Comparison of ENCODE assay signal across 1 cellular context in the genomic region with DNA sequence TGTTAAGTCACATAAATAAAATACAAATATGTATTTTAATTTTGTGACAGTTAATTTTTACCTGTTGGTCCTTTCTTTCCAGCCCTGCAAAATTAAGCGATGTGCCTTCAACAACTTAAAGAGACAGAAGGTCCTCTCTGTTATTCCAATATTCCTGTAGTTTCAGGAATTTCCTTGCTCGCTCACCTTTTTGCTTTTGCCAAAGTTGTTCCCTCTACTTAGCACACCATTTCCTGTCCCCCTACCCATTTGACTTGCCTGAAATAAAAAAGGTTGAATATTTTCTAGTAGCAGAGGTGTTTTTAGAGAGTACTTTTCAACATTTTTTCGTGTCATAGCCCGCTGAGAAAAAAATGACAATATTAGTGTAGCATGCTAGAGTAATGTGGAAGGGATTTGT.
TF ChIP-seq lines count a peak whose summit lies in the region.

No MANE protein-coding gene starts in this region.

TF ChIP-seq in WTC11, 78 proteins besides CTCF, POLR2A, EP300 and RAD21 (continued from another document):
- TF ChIP-seq ATF2 (CRISPR knock-in tag; IDR thresholded peaks at IDR 0.05; ENCODE audit: borderline replicate concordance, low read depth) (no peak), CBFB (CRISPR knock-in tag; IDR thresholded peaks at IDR 0.05; ENCODE audit: low read depth) (no peak), HMGA2 (CRISPR knock-in tag; IDR thresholded peaks at IDR 0.05) (no peak), CREM (CRISPR knock-in tag; IDR thresholded peaks at IDR 0.05) (no peak), ZNF263 (CRISPR knock-in tag; IDR thresholded peaks at IDR 0.05; ENCODE audit: low read depth) (no peak), ZBTB21 (CRISPR knock-in tag; IDR thresholded peaks at IDR 0.05; ENCODE audit: borderline replicate concordance) (no peak)
- TF ChIP-seq, protein P1, sequence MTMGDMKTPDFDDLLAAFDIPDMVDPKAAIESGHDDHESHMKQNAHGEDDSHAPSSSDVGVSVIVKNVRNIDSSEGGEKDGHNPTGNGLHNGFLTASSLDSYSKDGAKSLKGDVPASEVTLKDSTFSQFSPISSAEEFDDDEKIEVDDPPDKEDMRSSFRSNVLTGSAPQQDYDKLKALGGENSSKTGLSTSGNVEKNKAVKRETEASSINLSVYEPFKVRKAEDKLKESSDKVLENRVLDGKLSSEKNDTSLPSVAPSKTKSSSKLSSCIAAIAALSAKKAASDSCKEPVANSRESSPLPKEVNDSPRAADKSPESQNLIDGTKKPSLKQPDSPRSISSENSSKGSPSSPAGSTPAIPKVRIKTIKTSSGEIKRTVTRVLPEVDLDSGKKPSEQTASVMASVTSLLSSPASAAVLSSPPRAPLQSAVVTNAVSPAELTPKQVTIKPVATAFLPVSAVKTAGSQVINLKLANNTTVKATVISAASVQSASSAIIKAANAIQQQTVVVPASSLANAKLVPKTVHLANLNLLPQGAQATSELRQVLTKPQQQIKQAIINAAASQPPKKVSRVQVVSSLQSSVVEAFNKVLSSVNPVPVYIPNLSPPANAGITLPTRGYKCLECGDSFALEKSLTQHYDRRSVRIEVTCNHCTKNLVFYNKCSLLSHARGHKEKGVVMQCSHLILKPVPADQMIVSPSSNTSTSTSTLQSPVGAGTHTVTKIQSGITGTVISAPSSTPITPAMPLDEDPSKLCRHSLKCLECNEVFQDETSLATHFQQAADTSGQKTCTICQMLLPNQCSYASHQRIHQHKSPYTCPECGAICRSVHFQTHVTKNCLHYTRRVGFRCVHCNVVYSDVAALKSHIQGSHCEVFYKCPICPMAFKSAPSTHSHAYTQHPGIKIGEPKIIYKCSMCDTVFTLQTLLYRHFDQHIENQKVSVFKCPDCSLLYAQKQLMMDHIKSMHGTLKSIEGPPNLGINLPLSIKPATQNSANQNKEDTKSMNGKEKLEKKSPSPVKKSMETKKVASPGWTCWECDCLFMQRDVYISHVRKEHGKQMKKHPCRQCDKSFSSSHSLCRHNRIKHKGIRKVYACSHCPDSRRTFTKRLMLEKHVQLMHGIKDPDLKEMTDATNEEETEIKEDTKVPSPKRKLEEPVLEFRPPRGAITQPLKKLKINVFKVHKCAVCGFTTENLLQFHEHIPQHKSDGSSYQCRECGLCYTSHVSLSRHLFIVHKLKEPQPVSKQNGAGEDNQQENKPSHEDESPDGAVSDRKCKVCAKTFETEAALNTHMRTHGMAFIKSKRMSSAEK (CRISPR knock-in tag; IDR thresholded peaks at IDR 0.05; ENCODE audit: borderline replicate concordance), result no peak
- TF ChIP-seq, protein P2, sequence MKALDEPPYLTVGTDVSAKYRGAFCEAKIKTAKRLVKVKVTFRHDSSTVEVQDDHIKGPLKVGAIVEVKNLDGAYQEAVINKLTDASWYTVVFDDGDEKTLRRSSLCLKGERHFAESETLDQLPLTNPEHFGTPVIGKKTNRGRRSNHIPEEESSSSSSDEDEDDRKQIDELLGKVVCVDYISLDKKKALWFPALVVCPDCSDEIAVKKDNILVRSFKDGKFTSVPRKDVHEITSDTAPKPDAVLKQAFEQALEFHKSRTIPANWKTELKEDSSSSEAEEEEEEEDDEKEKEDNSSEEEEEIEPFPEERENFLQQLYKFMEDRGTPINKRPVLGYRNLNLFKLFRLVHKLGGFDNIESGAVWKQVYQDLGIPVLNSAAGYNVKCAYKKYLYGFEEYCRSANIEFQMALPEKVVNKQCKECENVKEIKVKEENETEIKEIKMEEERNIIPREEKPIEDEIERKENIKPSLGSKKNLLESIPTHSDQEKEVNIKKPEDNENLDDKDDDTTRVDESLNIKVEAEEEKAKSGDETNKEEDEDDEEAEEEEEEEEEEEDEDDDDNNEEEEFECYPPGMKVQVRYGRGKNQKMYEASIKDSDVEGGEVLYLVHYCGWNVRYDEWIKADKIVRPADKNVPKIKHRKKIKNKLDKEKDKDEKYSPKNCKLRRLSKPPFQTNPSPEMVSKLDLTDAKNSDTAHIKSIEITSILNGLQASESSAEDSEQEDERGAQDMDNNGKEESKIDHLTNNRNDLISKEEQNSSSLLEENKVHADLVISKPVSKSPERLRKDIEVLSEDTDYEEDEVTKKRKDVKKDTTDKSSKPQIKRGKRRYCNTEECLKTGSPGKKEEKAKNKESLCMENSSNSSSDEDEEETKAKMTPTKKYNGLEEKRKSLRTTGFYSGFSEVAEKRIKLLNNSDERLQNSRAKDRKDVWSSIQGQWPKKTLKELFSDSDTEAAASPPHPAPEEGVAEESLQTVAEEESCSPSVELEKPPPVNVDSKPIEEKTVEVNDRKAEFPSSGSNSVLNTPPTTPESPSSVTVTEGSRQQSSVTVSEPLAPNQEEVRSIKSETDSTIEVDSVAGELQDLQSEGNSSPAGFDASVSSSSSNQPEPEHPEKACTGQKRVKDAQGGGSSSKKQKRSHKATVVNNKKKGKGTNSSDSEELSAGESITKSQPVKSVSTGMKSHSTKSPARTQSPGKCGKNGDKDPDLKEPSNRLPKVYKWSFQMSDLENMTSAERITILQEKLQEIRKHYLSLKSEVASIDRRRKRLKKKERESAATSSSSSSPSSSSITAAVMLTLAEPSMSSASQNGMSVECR (CRISPR knock-in tag; IDR thresholded peaks at IDR 0.05; ENCODE audit: borderline replicate concordance), result no peak
- TF ChIP-seq, protein P3, sequence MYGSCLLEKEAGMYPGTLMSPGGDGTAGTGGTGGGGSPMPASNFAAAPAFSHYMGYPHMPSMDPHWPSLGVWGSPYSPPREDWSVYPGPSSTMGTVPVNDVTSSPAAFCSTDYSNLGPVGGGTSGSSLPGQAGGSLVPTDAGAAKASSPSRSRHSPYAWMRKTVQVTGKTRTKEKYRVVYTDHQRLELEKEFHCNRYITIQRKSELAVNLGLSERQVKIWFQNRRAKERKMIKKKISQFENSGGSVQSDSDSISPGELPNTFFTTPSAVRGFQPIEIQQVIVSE (CRISPR knock-in tag; IDR thresholded peaks at IDR 0.05; ENCODE audit: borderline replicate concordance), result no peak
